8 cellular contexts compared by ENCODE assay signal in the genomic region with DNA sequence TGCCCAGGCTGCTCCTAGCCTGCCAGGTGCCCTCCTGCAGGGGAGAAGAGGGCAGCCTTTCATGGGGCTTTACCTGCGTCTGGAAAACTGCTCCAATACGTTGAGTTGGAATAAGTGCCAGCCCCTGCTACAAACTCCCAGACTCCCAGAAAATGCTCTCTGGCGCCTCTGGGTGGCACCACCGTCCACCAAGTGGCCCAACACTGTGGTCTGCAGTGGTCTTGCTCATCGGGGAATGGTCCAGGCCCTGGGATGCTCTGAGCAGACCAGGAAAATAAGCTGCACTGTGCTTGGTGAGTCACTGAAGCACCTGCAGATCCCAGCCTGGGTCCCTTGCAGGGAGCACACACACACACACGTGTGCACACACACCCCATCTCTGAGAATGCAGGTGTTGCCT. TPM values are rescaled to one million over a fixed set of nuclear protein-coding genes. Genes with fewer than 3 reads are reported as not detected.
DNase-seq lines count a peak whose midpoint lies in the region; ATAC-seq and TF ChIP-seq lines count a peak whose summit lies in the region.

No MANE protein-coding gene starts in this region.

- peaks cover 47% of the 10 kb centered on the region for H3K36me3 Mint-ChIP-seq in activated T-cell treated with anti-CD3 and anti-CD28 coated beads, Interleukin-2, amount 50 U/mL, for 24 hours (ENCODE audit: low read depth)
- peaks cover 9% of the 10 kb centered on the region for H3K36me3 Mint-ChIP-seq in activated T-cell treated with anti-CD3 and anti-CD28 coated beads, Interleukin-2, amount 50 U/mL, for 4 hours (ENCODE audit: insufficient read depth)
- H3K36me3 Mint-ChIP-seq in nephron progenitor cell (ENCODE audit: low read depth): no peaks in the 10 kb centered on the region

- H3K27me3 Mint-ChIP-seq in activated T-cell treated with anti-CD3 and anti-CD28 coated beads, Interleukin-2, amount 50 U/mL, for 24 hours: no peaks in the 10 kb centered on the region
- H3K27me3 Mint-ChIP-seq in activated T-cell treated with anti-CD3 and anti-CD28 coated beads, Interleukin-2, amount 50 U/mL, for 4 hours (ENCODE audit: low read depth): no peaks in the 10 kb centered on the region
- H3K27me3 Mint-ChIP-seq in nephron progenitor cell (ENCODE audit: low read depth, poor library complexity): peaks cover 2% of the 10 kb centered on the region

- TF ChIP-seq CTCF in nephron progenitor cell (IDR thresholded peaks at IDR 0.05): peak; percentile 79

- H3K27ac Mint-ChIP-seq in activated T-cell treated with anti-CD3 and anti-CD28 coated beads, Interleukin-2, amount 50 U/mL, for 24 hours: peak overlapping the region; percentile 44
- no peak overlapping the region for H3K27ac Mint-ChIP-seq in nephron progenitor cell

- no peak for ATAC-seq in activated T-cell treated with anti-CD3 and anti-CD28 coated beads, Interleukin-2, amount 50 U/mL, for 4 hours
- ATAC-seq in GM18868 (IDR thresholded peaks at IDR 0.05; ENCODE audit: unreplicated experiment): no peak
- ATAC-seq in GM21717 (IDR thresholded peaks at IDR 0.05; ENCODE audit: unreplicated experiment): no peak

- peaks cover 44% of the 10 kb centered on the region for H3K4me1 Mint-ChIP-seq in activated T-cell treated with anti-CD3 and anti-CD28 coated beads, Interleukin-2, amount 50 U/mL, for 24 hours (ENCODE audit: low read depth)
- H3K4me1 Mint-ChIP-seq in activated T-cell treated with anti-CD3 and anti-CD28 coated beads, Interleukin-2, amount 50 U/mL, for 4 hours (ENCODE audit: low read depth): peaks cover 44% of the 10 kb centered on the region
- peaks cover 17% of the 10 kb centered on the region for H3K4me1 Mint-ChIP-seq in nephron progenitor cell

- no peak for DNase-seq in activated T-cell treated with anti-CD3 and anti-CD28 coated beads, Interleukin-2, amount 50 U/mL, for 24 hours
- no peak for DNase-seq in activated T-cell treated with anti-CD3 and anti-CD28 coated beads, Interleukin-2, amount 50 U/mL, for 4 hours
- DNase-seq in NCI-H748 (lab: John Stamatoyannopoulos, UW; ENCODE audit: unreplicated experiment): peak; percentile 49
- DNase-seq in dermis blood vessel endothelial cell: peak; percentile 70
- DNase-seq in nephron progenitor cell: peak; percentile 66
- no peak for DNase-seq in mucosa of gallbladder (ENCODE audit: low spot score)

- no peak overlapping the region for H3K4me3 Mint-ChIP-seq in activated T-cell treated with anti-CD3 and anti-CD28 coated beads, Interleukin-2, amount 50 U/mL, for 24 hours
- no peak overlapping the region for H3K4me3 Mint-ChIP-seq in activated T-cell treated with anti-CD3 and anti-CD28 coated beads, Interleukin-2, amount 50 U/mL, for 4 hours
- H3K4me3 Mint-ChIP-seq in nephron progenitor cell: no peak overlapping the region

- no peaks in the 10 kb centered on the region for H3K9me3 Mint-ChIP-seq in activated T-cell treated with anti-CD3 and anti-CD28 coated beads, Interleukin-2, amount 50 U/mL, for 24 hours
- no peaks in the 10 kb centered on the region for H3K9me3 Mint-ChIP-seq in activated T-cell treated with anti-CD3 and anti-CD28 coated beads, Interleukin-2, amount 50 U/mL, for 4 hours
- H3K9me3 Mint-ChIP-seq in nephron progenitor cell: no peaks in the 10 kb centered on the region

RNA-seq across cellular contexts. Expression of gene CDIP1, which starts 20.8 kb away (rescaled TPM):
- total RNA-seq in activated T-cell treated with anti-CD3 and anti-CD28 coated beads, Interleukin-2, amount 50 U/mL, for 4 hours: 10 to 100 TPM; 33.2 to 41.6 (median 39.7) TPM
- total RNA-seq in dermis blood vessel endothelial cell (12.9 and 17.3 TPM in 2 replicates), mucosa of gallbladder (38.7 TPM)

RNA-seq across cellular contexts. Expression of gene C16orf96, which starts 38.3 kb away (rescaled TPM):
- under 1 TPM in 2 of 3 donors, not detected in 1; 0.05 to 0.10 TPM for total RNA-seq in activated T-cell treated with anti-CD3 and anti-CD28 coated beads, Interleukin-2, amount 50 U/mL, for 4 hours
- not detected in 2 replicates for total RNA-seq in dermis blood vessel endothelial cell
- total RNA-seq in mucosa of gallbladder: 0.06 TPM

RNA-seq across cellular contexts. Expression of gene HMOX2, which starts 41.6 kb away (rescaled TPM):
- 10 to 100 TPM; 79.9 to 85.3 (median 83.1) TPM for total RNA-seq in activated T-cell treated with anti-CD3 and anti-CD28 coated beads, Interleukin-2, amount 50 U/mL, for 4 hours
- 122 and 158 TPM in 2 replicates for total RNA-seq in dermis blood vessel endothelial cell
- total RNA-seq in mucosa of gallbladder: 85.2 TPM

RNA-seq across cellular contexts. Expression of gene NMRAL1, which starts 43.4 kb away (rescaled TPM):
- 10 to 100 TPM; 29.6 to 45.2 (median 41.5) TPM for total RNA-seq in activated T-cell treated with anti-CD3 and anti-CD28 coated beads, Interleukin-2, amount 50 U/mL, for 4 hours
- total RNA-seq in dermis blood vessel endothelial cell (57.1 and 65.2 TPM in 2 replicates), mucosa of gallbladder (58.9 TPM)

Comparison
In these comparisons a context has a peak if more than half of its experiments do, and no peak if none do; other contexts are left out.
1. DNase-seq: peak in NCI-H748 (single experiment), dermis blood vessel endothelial cell (single experiment) and nephron progenitor cell (single experiment); none in activated T-cell treated with anti-CD3 and anti-CD28 coated beads, Interleukin-2, amount 50 U/mL, for 24 hours (single experiment), activated T-cell treated with anti-CD3 and anti-CD28 coated beads, Interleukin-2, amount 50 U/mL, for 4 hours (single experiment) and mucosa of gallbladder (single experiment).